Comparison of ENCODE assay signal across 12 cellular contexts in the genomic region with DNA sequence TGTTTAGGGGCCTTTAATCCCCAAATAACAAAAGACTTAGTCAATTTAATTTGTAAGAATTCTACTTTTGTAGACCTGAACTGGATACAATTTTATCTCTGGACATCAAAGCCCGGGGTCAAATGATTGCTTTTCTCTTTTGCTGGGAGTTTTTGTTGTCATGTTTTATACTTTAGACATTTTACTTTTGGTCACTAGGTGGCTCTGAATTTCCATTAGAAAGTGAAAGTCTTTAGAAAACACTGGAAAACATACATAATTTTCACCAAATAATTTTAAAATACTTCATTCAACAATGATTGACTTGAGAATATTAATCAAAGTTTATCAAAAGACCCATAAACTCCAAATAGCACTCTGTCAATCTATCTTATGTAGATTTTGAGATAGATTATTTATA. TPM values are rescaled to one million over a fixed set of nuclear protein-coding genes. Genes with fewer than 3 reads are reported as not detected.
DNase-seq lines count a peak whose midpoint lies in the region; ATAC-seq and TF ChIP-seq lines count a peak whose summit lies in the region.
"Had no signal": no experiment of that assay in that cellular context is flagged by ENCODE, and none has a peak within 500 bp of the region (broad histone marks: within the 10 kb centered on the region; RNA-seq: fewer than 3 reads in every experiment).

No MANE protein-coding gene starts in this region.

- H3K27ac Mint-ChIP-seq in mesothelial cell of epicardium: no peak overlapping the region
- no peak overlapping the region for H3K27ac Mint-ChIP-seq in activated naive CD8-positive, alpha-beta T cell treated with anti-CD3 and anti-CD28 coated beads, Interleukin-2, amount 50 U/mL, for 24 hours
- no peak overlapping the region for H3K27ac Mint-ChIP-seq in activated T-cell treated with anti-CD3 and anti-CD28 coated beads, Interleukin-2, amount 50 U/mL, for 24 hours
- H3K27ac Mint-ChIP-seq: immature natural killer cell had no signal

- H3K4me3 ChIP-seq in BJ (ENCODE audit: low read depth, low read length) (no peak overlapping the region), Karpas-422 (ENCODE audit: low read length) (no peak overlapping the region)

- no peaks in the 10 kb centered on the region for H3K9me3 Mint-ChIP-seq in mesothelial cell of epicardium
- no peaks in the 10 kb centered on the region for H3K9me3 Mint-ChIP-seq in activated naive CD8-positive, alpha-beta T cell treated with anti-CD3 and anti-CD28 coated beads, Interleukin-2, amount 50 U/mL, for 24 hours
- H3K9me3 Mint-ChIP-seq in activated T-cell treated with anti-CD3 and anti-CD28 coated beads, Interleukin-2, amount 50 U/mL, for 24 hours: no peaks in the 10 kb centered on the region
- H3K9me3 Mint-ChIP-seq: immature natural killer cell had no signal

- H3K36me3 ChIP-seq in BJ (ENCODE audit: control insufficient read depth, insufficient read depth, low read length) (no peaks in the 10 kb centered on the region), Karpas-422 (ENCODE audit: insufficient read depth, low read length) (no peaks in the 10 kb centered on the region)

- peaks cover 45% of the 10 kb centered on the region for H3K4me1 ChIP-seq in Karpas-422 (ENCODE audit: low read length)

- H3K9me2 ChIP-seq in Karpas-422 (replicated peaks; ENCODE audit: insufficient read depth, low read length): no peaks in the 10 kb centered on the region

- POLR2A ChIA-PET in BJ (lab: Charles Lee): no interaction called here

- CTCF ChIA-PET in BJ (lab: Yijun Ruan, JAX): interaction anchor here (1.4 to 1.5 kb wide), 2 partner anchors 14 to 24 kb away, joined by 3 to 5 read pairs; no protein-coding TSS in a partner anchor

- no peaks in the 10 kb centered on the region for H3K9me3 ChIP-seq in Karpas-422 (ENCODE audit: low read length)

- peaks cover 10% of the 10 kb centered on the region for H3K27me3 Mint-ChIP-seq in mesothelial cell of epicardium (ENCODE audit: low read depth)
- peaks cover 4% of the 10 kb centered on the region for H3K27me3 Mint-ChIP-seq in activated naive CD8-positive, alpha-beta T cell treated with anti-CD3 and anti-CD28 coated beads, Interleukin-2, amount 50 U/mL, for 24 hours
- H3K27me3 Mint-ChIP-seq in activated T-cell treated with anti-CD3 and anti-CD28 coated beads, Interleukin-2, amount 50 U/mL, for 24 hours: no peaks in the 10 kb centered on the region

- no peak overlapping the region for H2AFZ ChIP-seq in Karpas-422 (ENCODE audit: low read length)

- H3K27me3 ChIP-seq in BJ (ENCODE audit: control insufficient read depth, insufficient read depth, low read length) (no peaks in the 10 kb centered on the region), Karpas-422 (ENCODE audit: low read length) (no peaks in the 10 kb centered on the region)

- H3K4me1 Mint-ChIP-seq in mesothelial cell of epicardium: no peaks in the 10 kb centered on the region
- H3K4me1 Mint-ChIP-seq in activated naive CD8-positive, alpha-beta T cell treated with anti-CD3 and anti-CD28 coated beads, Interleukin-2, amount 50 U/mL, for 24 hours: peaks cover 9% of the 10 kb centered on the region
- H3K4me1 Mint-ChIP-seq in activated T-cell treated with anti-CD3 and anti-CD28 coated beads, Interleukin-2, amount 50 U/mL, for 24 hours (ENCODE audit: low read depth): no peaks in the 10 kb centered on the region
- H3K4me1 Mint-ChIP-seq: immature natural killer cell had no signal

- H3K79me2 ChIP-seq in Karpas-422 (ENCODE audit: low read length): no peaks in the 10 kb centered on the region

- DNase-seq in BJ (ENCODE audit: low read depth) (no peak), Karpas-422 (peak; percentile 43), cerebellar cortex (ENCODE audit: low spot score) (peak; percentile 9), mesothelial cell of epicardium (ENCODE audit: low spot score in 2 of 2, unreplicated experiment in 2 of 2) (no peak), NCI-H2107 treated with DMSO at 0.1 percent for 48 hours (lab: John Stamatoyannopoulos, UW; ENCODE audit: unreplicated experiment) (no peak)
- DNase-seq in activated naive CD8-positive, alpha-beta T cell treated with anti-CD3 and anti-CD28 coated beads, Interleukin-2, amount 50 U/mL, for 24 hours: no peak
- DNase-seq in activated T-cell treated with anti-CD3 and anti-CD28 coated beads, Interleukin-2, amount 50 U/mL, for 24 hours: no peak
- DNase-seq: activated CD4-positive, alpha-beta T cell treated with anti-CD3 and anti-CD28 coated beads for 1 hour; immature natural killer cell; NCI-H82 had no signal

- no peak overlapping the region for H3K4me2 ChIP-seq in Karpas-422 (ENCODE audit: low read depth, low read length, poor library complexity, severe bottlenecking)

- TF ChIP-seq CTCF in BJ (IDR thresholded peaks at IDR 0.05; ENCODE audit: insufficient read depth, low read depth, low read length): peak; percentile 42
- TF ChIP-seq CTCF in mesothelial cell of epicardium (IDR thresholded peaks at IDR 0.05; ENCODE audit: unreplicated experiment): peak; percentile 46

- H4K20me1 ChIP-seq in Karpas-422 (ENCODE audit: insufficient read depth, low read depth, low read length): no peaks in the 10 kb centered on the region

- ATAC-seq in HG03095 (IDR thresholded peaks at IDR 0.05; ENCODE audit: unreplicated experiment): no peak
- no peak for ATAC-seq in activated naive CD8-positive, alpha-beta T cell treated with anti-CD3 and anti-CD28 coated beads, Interleukin-2, amount 50 U/mL, for 24 hours

- no peaks in the 10 kb centered on the region for H3K36me3 Mint-ChIP-seq in mesothelial cell of epicardium
- H3K36me3 Mint-ChIP-seq in activated naive CD8-positive, alpha-beta T cell treated with anti-CD3 and anti-CD28 coated beads, Interleukin-2, amount 50 U/mL, for 24 hours (ENCODE audit: low read depth): no peaks in the 10 kb centered on the region
- H3K36me3 Mint-ChIP-seq in activated T-cell treated with anti-CD3 and anti-CD28 coated beads, Interleukin-2, amount 50 U/mL, for 24 hours (ENCODE audit: low read depth): no peaks in the 10 kb centered on the region
- H3K36me3 Mint-ChIP-seq: immature natural killer cell had no signal

- H3K9ac ChIP-seq in Karpas-422 (ENCODE audit: low read length): no peak overlapping the region

- no peak overlapping the region for H3K4me3 Mint-ChIP-seq in mesothelial cell of epicardium
- no peak overlapping the region for H3K4me3 Mint-ChIP-seq in activated naive CD8-positive, alpha-beta T cell treated with anti-CD3 and anti-CD28 coated beads, Interleukin-2, amount 50 U/mL, for 24 hours
- no peak overlapping the region for H3K4me3 Mint-ChIP-seq in activated T-cell treated with anti-CD3 and anti-CD28 coated beads, Interleukin-2, amount 50 U/mL, for 24 hours
- H3K4me3 Mint-ChIP-seq: immature natural killer cell had no signal

- H3K27ac ChIP-seq in Karpas-422 (ENCODE audit: low read length): no peak overlapping the region

RNA-seq across cellular contexts. Expression of a gene that starts 2.8 kb away (rescaled TPM):
- polyA plus RNA-seq in BJ (2011; rRNA removed): not detected in 2 replicates
- not detected in 2 replicates for polyA minus RNA-seq in BJ (2011; rRNA and poly(A)+ RNA removed)
- total RNA-seq in Karpas-422 (2014; rRNA removed; shearing (Covaris generic); ENCODE audit: low replicate concordance): 0.19 TPM in 1 of 2 replicates, not detected in the other
- not detected in 3 replicates for total RNA-seq in mesothelial cell of epicardium
- total RNA-seq: cardiac septum had no signal
- polyA plus RNA-seq: immature natural killer cell had no signal

Comparison
In these comparisons a context has a peak if more than half of its experiments do, and no peak if none do; other contexts are left out.
1. DNase-seq: peak in Karpas-422 (single experiment) and cerebellar cortex (single experiment); none in BJ (single experiment), mesothelial cell of epicardium (0 of 2), NCI-H2107 treated with DMSO at 0.1 percent for 48 hours (single experiment), activated naive CD8-positive, alpha-beta T cell treated with anti-CD3 and anti-CD28 coated beads, Interleukin-2, amount 50 U/mL, for 24 hours (single experiment) and activated T-cell treated with anti-CD3 and anti-CD28 coated beads, Interleukin-2, amount 50 U/mL, for 24 hours (single experiment).